17 cellular contexts compared by ENCODE assay signal in the genomic region with DNA sequence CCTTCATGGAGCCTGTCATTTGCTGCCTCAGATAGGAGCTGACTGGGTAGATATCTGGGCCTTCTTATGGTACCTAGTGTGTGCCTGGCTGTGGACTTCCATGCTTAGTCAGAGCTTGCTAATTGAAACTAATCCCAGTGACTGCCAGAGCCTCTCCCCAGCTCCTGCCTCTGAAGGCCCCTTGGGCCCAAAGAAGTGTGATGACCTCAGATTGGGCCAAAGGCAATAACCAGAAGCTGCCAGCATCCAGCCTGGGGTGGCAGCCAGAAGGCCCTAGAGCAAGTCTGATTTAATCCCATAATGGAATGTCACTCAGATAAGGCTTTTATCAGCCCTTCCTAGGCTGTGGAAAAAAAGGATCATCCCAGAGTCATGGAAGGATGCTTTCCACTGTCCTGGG. TPM values are rescaled to one million over a fixed set of nuclear protein-coding genes. Genes with fewer than 3 reads are reported as not detected.
DNase-seq lines count a peak whose midpoint lies in the region; ATAC-seq and TF ChIP-seq lines count a peak whose summit lies in the region.
"Had no signal": no experiment of that assay in that cellular context is flagged by ENCODE, and none has a peak within 500 bp of the region (broad histone marks: within the 10 kb centered on the region; RNA-seq: fewer than 3 reads in every experiment).

No MANE protein-coding gene starts in this region.

- H3K27ac Mint-ChIP-seq in mesothelial cell of epicardium: peak overlapping the region; percentile 57
- H3K27ac Mint-ChIP-seq: activated T-helper 1 cell treated with anti-CD3 and anti-CD28 coated beads, Interleukin-12 subunit alpha, Interleukin-12 subunit beta, Interleukin-2, Interleukin-4 antibody, amounts not matched to agents 30 ng/mL and 10 ng/mL and 1 ng/mL, durations not matched to agents 14 hours and 24 hours and 36 hours; progenitor cell of endocrine pancreas; stimulated activated memory B cell treated with anti-CD40 and anti-IgM and Interleukin-4, amounts not matched to agents 10 μg/mL and 1 μg/mL and 100 μg/mL, for 72 hours had no signal

- no peak overlapping the region for H3K4me3 Mint-ChIP-seq in mesothelial cell of epicardium
- H3K4me3 Mint-ChIP-seq: activated T-helper 1 cell treated with anti-CD3 and anti-CD28 coated beads, Interleukin-12 subunit alpha, Interleukin-12 subunit beta, Interleukin-2, Interleukin-4 antibody, amounts not matched to agents 30 ng/mL and 10 ng/mL and 1 ng/mL, durations not matched to agents 14 hours and 24 hours and 36 hours; stimulated activated memory B cell treated with anti-CD40 and anti-IgM and Interleukin-4, amounts not matched to agents 10 μg/mL and 1 μg/mL and 100 μg/mL, for 72 hours had no signal

- peak overlapping the region; percentile 34 for H3K27ac ChIP-seq in C4-2B
- H3K27ac ChIP-seq: cardiac muscle cell, KMS-11 had no signal

- DNase-seq in NCI-H82 treated with DMSO at 0.1 percent for 48 hours (lab: John Stamatoyannopoulos, UW; ENCODE audit: unreplicated experiment): peak; percentile 78
- no peak for DNase-seq in mesothelial cell of epicardium (ENCODE audit: low spot score in 2 of 2, unreplicated experiment in 2 of 2)
- DNase-seq in cortex of kidney (lab: John Stamatoyannopoulos, UW): no peak
- no peak for DNase-seq in NCI-H1105 (lab: John Stamatoyannopoulos, UW)
- DNase-seq: activated CD4-positive, alpha-beta T cell treated with anti-CD3 and anti-CD28 coated beads for 4 hours; NCI-H2171; SW 1271 had no signal

- TF ChIP-seq CTCF in C4-2B (conservative IDR thresholded peaks at IDR 0.05): no peak
- no peak for TF ChIP-seq CTCF in mesothelial cell of epicardium (IDR thresholded peaks at IDR 0.05; ENCODE audit: unreplicated experiment)

- ATAC-seq in esophagus mucosa (peak; percentile 28), GM21423 (IDR thresholded peaks at IDR 0.05; ENCODE audit: unreplicated experiment) (no peak), HG03097 (IDR thresholded peaks at IDR 0.05; ENCODE audit: low FRiP score, unreplicated experiment) (no peak)
- ATAC-seq: stimulated activated memory B cell treated with anti-CD40 and anti-IgM and Interleukin-4, amounts not matched to agents 10 μg/mL and 1 μg/mL and 100 μg/mL, for 72 hours had no signal

- H3K9me3 Mint-ChIP-seq in mesothelial cell of epicardium: peaks cover 9% of the 10 kb centered on the region
- H3K9me3 Mint-ChIP-seq: activated T-helper 1 cell treated with anti-CD3 and anti-CD28 coated beads, Interleukin-12 subunit alpha, Interleukin-12 subunit beta, Interleukin-2, Interleukin-4 antibody, amounts not matched to agents 30 ng/mL and 10 ng/mL and 1 ng/mL, durations not matched to agents 14 hours and 24 hours and 36 hours had no signal

- peaks cover 2% of the 10 kb centered on the region for H3K36me3 Mint-ChIP-seq in mesothelial cell of epicardium
- H3K36me3 Mint-ChIP-seq: stimulated activated memory B cell treated with anti-CD40 and anti-IgM and Interleukin-4, amounts not matched to agents 10 μg/mL and 1 μg/mL and 100 μg/mL, for 72 hours had no signal

- H3K27me3 Mint-ChIP-seq in mesothelial cell of epicardium (ENCODE audit: low read depth): peaks cover 8% of the 10 kb centered on the region

- H3K4me1 Mint-ChIP-seq in mesothelial cell of epicardium: peaks cover 12% of the 10 kb centered on the region
- H3K4me1 Mint-ChIP-seq: stimulated activated memory B cell treated with anti-CD40 and anti-IgM and Interleukin-4, amounts not matched to agents 10 μg/mL and 1 μg/mL and 100 μg/mL, for 72 hours had no signal

RNA-seq across cellular contexts. Expression of a gene that starts 17.1 kb away (rescaled TPM):
- 20.6 TPM for total RNA-seq in esophagus mucosa
- total RNA-seq in mesothelial cell of epicardium: 37.6 to 44.1 TPM (median 39.0 TPM) in 3 replicates

RNA-seq across cellular contexts. Expression of a gene that starts 44.2 kb away (rescaled TPM):
- total RNA-seq in esophagus mucosa (not detected), mesothelial cell of epicardium (0.27 to 0.73 TPM (median 0.43 TPM) in 3 replicates)
- total RNA-seq: endothelial cell of umbilical vein had no signal

RNA-seq across cellular contexts. Expression of a gene that starts 51.3 kb away (rescaled TPM):
- total RNA-seq in esophagus mucosa: 21.2 TPM
- total RNA-seq in mesothelial cell of epicardium: 24.4 to 27.0 TPM (median 26.8 TPM) in 3 replicates

RNA-seq across cellular contexts. Expression of a gene that starts 51.8 kb away (rescaled TPM):
- total RNA-seq in esophagus mucosa (25.7 TPM), mesothelial cell of epicardium (88.7 to 89.3 TPM (median 89.0 TPM) in 3 replicates)
